Comparison of ENCODE assay signal across 8 cellular contexts in the genomic region with DNA sequence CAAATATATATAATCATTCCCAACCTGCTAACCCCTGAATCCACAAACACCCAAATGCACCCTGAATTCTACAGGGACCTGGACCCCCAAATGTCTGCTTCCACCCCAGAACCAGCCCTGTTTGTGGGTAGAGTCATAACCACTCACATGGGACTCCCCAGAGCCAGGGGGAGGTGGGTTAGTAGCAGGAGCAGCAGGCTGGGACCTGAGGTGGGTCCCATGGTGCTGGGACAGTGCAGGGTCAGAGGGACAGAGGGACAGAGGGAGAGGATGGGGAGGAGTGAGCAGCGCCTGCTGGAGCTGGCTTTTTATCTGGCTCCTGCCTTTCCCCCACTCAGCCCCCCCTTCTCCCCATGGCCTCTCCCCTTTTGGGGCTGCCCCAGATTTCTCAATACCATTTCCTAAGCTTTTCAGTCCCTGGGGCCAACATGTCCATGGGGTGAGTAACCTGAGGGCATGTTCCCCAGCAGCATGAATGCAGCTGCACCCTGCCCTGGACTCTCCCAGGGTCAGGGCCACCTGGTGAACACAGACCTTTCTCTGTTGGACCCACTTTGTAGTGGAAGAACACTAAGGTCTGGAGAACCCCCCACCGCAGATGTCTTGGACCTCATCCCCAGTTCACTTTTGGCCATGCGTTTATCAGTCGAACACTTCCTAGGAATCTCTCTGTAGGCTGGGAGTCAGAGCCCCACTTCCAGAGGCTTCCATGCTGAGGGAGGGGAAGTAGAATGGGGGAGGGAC. TPM values are rescaled to one million over a fixed set of nuclear protein-coding genes. Genes with fewer than 3 reads are reported as not detected.
DNase-seq lines count a peak whose midpoint lies in the region; ATAC-seq and TF ChIP-seq lines count a peak whose summit lies in the region.

C3 (minus strand) TSS at position 282 of the 744 bp plus-strand sequence; CDS start at position 221, 61 bp downstream.

- TF ChIP-seq CTCF in adrenal gland (IDR thresholded peaks at IDR 0.05) (no peak), hepatocyte (IDR thresholded peaks at IDR 0.05; ENCODE audit: poor library complexity) (no peak)

- peaks cover 44 to 49% of the 10 kb centered on the region in 2 donors for H3K4me1 ChIP-seq in adrenal gland (replicated peaks in 1 of 2)
- H3K4me1 ChIP-seq in hepatocyte (ENCODE audit: insufficient read depth), result peaks cover 17% of the 10 kb centered on the region

- H3K36me3 Mint-ChIP-seq in stimulated activated naive B cell treated with anti-CD40 and anti-IgM and Interleukin-4, amounts not matched to agents 10 μg/mL and 1 μg/mL and 100 μg/mL, for 72 hours, result no peaks in the 10 kb centered on the region

- no peaks in the 10 kb centered on the region for H4K20me1 ChIP-seq in hepatocyte (ENCODE audit: insufficient read depth, poor library complexity, severe bottlenecking)

- DNase-seq in H7 (peak; percentile 18), adrenal gland (peak; percentile 77 to 97 (median 92)), hepatocyte (ENCODE audit: low spot score) (peak; percentile 76), NCI-H1930 (lab: John Stamatoyannopoulos, UW) (no peak), NCI-H187 treated with DMSO at 0.1 percent for 48 hours (lab: John Stamatoyannopoulos, UW) (no peak)
- DNase-seq in stimulated activated naive B cell treated with anti-CD40 and anti-IgM and Interleukin-4, amounts not matched to agents 10 μg/mL and 1 μg/mL and 100 μg/mL, for 72 hours, result no peak

- H3K79me2 ChIP-seq in hepatocyte, result no peaks in the 10 kb centered on the region

- peaks cover 0 to 10% of the 10 kb centered on the region in 2 donors for H3K27me3 Mint-ChIP-seq in stimulated activated naive B cell treated with anti-CD40 and anti-IgM and Interleukin-4, amounts not matched to agents 10 μg/mL and 1 μg/mL and 100 μg/mL, for 72 hours

- H3K9me3 ChIP-seq in adrenal gland (replicated peaks in 1 of 3) (no peaks in the 10 kb centered on the region), hepatocyte (ENCODE audit: low read depth) (no peaks in the 10 kb centered on the region)

- peak within 1 kb of the TSS in 1 of 2 donors; percentile 66 for H3K4me3 Mint-ChIP-seq in stimulated activated naive B cell treated with anti-CD40 and anti-IgM and Interleukin-4, amounts not matched to agents 10 μg/mL and 1 μg/mL and 100 μg/mL, for 72 hours

- H3K4me1 Mint-ChIP-seq in stimulated activated naive B cell treated with anti-CD40 and anti-IgM and Interleukin-4, amounts not matched to agents 10 μg/mL and 1 μg/mL and 100 μg/mL, for 72 hours, result peaks cover 40 to 72% of the 10 kb centered on the region in 2 donors

- H3K27ac ChIP-seq in adrenal gland (peak within 1 kb of the TSS; percentile 65 to 84 (median 72)), hepatocyte (peak within 1 kb of the TSS; percentile 51)

- intact Hi-C loops in adrenal gland (cut with DNase I), result no loop called here

- no peak within 1 kb of the TSS for H3K4me3 ChIP-seq in H7 (ENCODE audit: insufficient read depth, low read depth, low read length)
- H3K4me3 ChIP-seq in adrenal gland, result peak within 1 kb of the TSS in 3 of 4 donors; percentile 10 to 58 (median 33)
- H3K4me3 ChIP-seq in hepatocyte, result no peak within 1 kb of the TSS

- no peak for ATAC-seq in stimulated activated naive B cell treated with anti-CD40 and anti-IgM and Interleukin-4, amounts not matched to agents 10 μg/mL and 1 μg/mL and 100 μg/mL, for 72 hours (replicated peaks)
- ATAC-seq in GM19452 (IDR thresholded peaks at IDR 0.05; ENCODE audit: unreplicated experiment) (no peak), HG02588 (IDR thresholded peaks at IDR 0.05; ENCODE audit: unreplicated experiment) (no peak)

- 17 to 43% (median 27%) methylated on average over 4 of the region's 4 CpGs for WGBS in adrenal gland, 4 donors
- WGBS in hepatocyte (ENCODE audit: low lambda C conversion rate, missing lambda C conversion rate), result 69% methylated on average over 4 of the region's 4 CpGs

- peak within 1 kb of the TSS; percentile 85 for H3K27ac Mint-ChIP-seq in stimulated activated naive B cell treated with anti-CD40 and anti-IgM and Interleukin-4, amounts not matched to agents 10 μg/mL and 1 μg/mL and 100 μg/mL, for 72 hours

- H3K9me2 ChIP-seq in hepatocyte (replicated peaks; ENCODE audit: insufficient read depth), result no peaks in the 10 kb centered on the region

- TF ChIP-seq POLR2A in adrenal gland (IDR thresholded peaks at IDR 0.05), result peak; percentile 82 to 89

- H3K27me3 ChIP-seq in H7 (ENCODE audit: control insufficient read depth, insufficient read depth, low read length), result no peaks in the 10 kb centered on the region
- no peaks in the 10 kb centered on the region for H3K27me3 ChIP-seq in adrenal gland
- H3K27me3 ChIP-seq in hepatocyte, result no peaks in the 10 kb centered on the region

- peaks cover 4 to 5% of the 10 kb centered on the region in 2 donors for H3K9me3 Mint-ChIP-seq in stimulated activated naive B cell treated with anti-CD40 and anti-IgM and Interleukin-4, amounts not matched to agents 10 μg/mL and 1 μg/mL and 100 μg/mL, for 72 hours

- H2AFZ ChIP-seq in hepatocyte, result no peak within 1 kb of the TSS

- H3K36me3 ChIP-seq in H7 (replicated peaks; ENCODE audit: control insufficient read depth, insufficient read depth, low read length) (no peaks in the 10 kb centered on the region), adrenal gland (replicated peaks in 1 of 2) (peaks cover 0 to 18% of the 10 kb centered on the region in 2 donors), hepatocyte (replicated peaks; ENCODE audit: insufficient read depth, low read depth) (no peaks in the 10 kb centered on the region)

- peak within 1 kb of the TSS; percentile 63 for H3K4me2 ChIP-seq in hepatocyte

RNA-seq across cellular contexts. Expression of gene C3, which starts in this region (rescaled TPM):
- 13.4 and 20.2 TPM in 2 replicates for total RNA-seq in H7 (2014; rRNA removed; shearing (Covaris generic))
- total RNA-seq in adrenal gland (1,000 to 10,000 TPM; 1,565 to 5,179 (median 2,192) TPM), hepatocyte (563 and 814 TPM in 2 replicates)
- polyA plus RNA-seq in adrenal gland (1,000 to 10,000 TPM; 1,199 to 4,143 (median 3,889) TPM), hepatocyte (493 and 556 TPM in 2 replicates)

Comparison
In these comparisons a context has a peak if more than half of its experiments do, and no peak if none do; other contexts are left out.
1. RNA of gene C3 (total RNA-seq): 1,565 to 5,179 TPM in adrenal gland and 563 to 814 TPM in hepatocyte; 13.4 to 20.2 TPM in H7; every median in the first group is over 10 times any median in the second.
2. DNase-seq: peak in H7 (single experiment), adrenal gland (7 of 7) and hepatocyte (single experiment); none in stimulated activated naive B cell treated with anti-CD40 and anti-IgM and Interleukin-4, amounts not matched to agents 10 μg/mL and 1 μg/mL and 100 μg/mL, for 72 hours (single experiment), NCI-H1930 (0 of 2) and NCI-H187 treated with DMSO at 0.1 percent for 48 hours (single experiment).
3. H3K4me3 ChIP-seq: peak in adrenal gland (3 of 4); none in H7 (single experiment) and hepatocyte (single experiment).